Comparison of ENCODE assay signal across 22 cellular contexts in genomic region chr16:11554054-11554453, GRCh38.
DNase-seq lines count a peak whose midpoint lies in the region; ATAC-seq lines count a peak whose summit lies in the region.
"Had no signal": no experiment of that assay in that cellular context is flagged by ENCODE, and none has a peak within 500 bp of the region (broad histone marks: within the 10 kb centered on the region; RNA-seq: fewer than 3 reads in every experiment).

No MANE protein-coding gene starts in this region.

- no peak overlapping the region for H3K27ac ChIP-seq in substantia nigra (ENCODE audit: low read depth, low read length, poor library complexity, severe bottlenecking)
- H3K27ac ChIP-seq: thoracic aorta had no signal

- peaks cover 54% of the 10 kb centered on the region for H3K4me1 Mint-ChIP-seq in stimulated activated naive CD8-positive, alpha-beta T cell treated with anti-CD3 and anti-CD28 coated beads, Interleukin-15, amount 100 ng/mL, for 72 hours

- DNase-seq in stimulated activated naive CD8-positive, alpha-beta T cell treated with anti-CD3 and anti-CD28 coated beads, Interleukin-15, amount 100 ng/mL, for 72 hours: no peak
- DNase-seq in stimulated activated naive CD8-positive, alpha-beta T cell treated with anti-CD3 and anti-CD28 coated beads, Interleukin-15, Interleukin-2, amounts not matched to agents 100 U/mL and 50 U/mL, for 24 hours: no peak
- DNase-seq in NCI-H226 (peak; percentile 40), iris pigment epithelial cell (ENCODE audit: low read depth) (peak; percentile 18), substantia nigra (lab: John Stamatoyannopoulos, UW) (no peak), NCI-H82 (lab: John Stamatoyannopoulos, UW) (no peak)
- DNase-seq: activated CD4-positive, alpha-beta T cell treated with anti-CD3 and anti-CD28 coated beads for 48 hours; activated naive CD8-positive, alpha-beta T cell treated with anti-CD3 and anti-CD28 coated beads for 36 hours; central memory CD4-positive, alpha-beta T cell; midbrain; NCI-H1092 treated with DMSO at 0.1 percent for 48 hours; NCI-H187 treated with DMSO at 0.1 percent for 48 hours; NCI-H524 treated with DMSO at 0.1 percent for 48 hours; posterior cingulate gyrus; Right ventricle myocardium superior; stimulated activated naive CD4-positive, alpha-beta T cell had no signal

- no peak for ATAC-seq in stimulated activated naive CD8-positive, alpha-beta T cell treated with anti-CD3 and anti-CD28 coated beads, Interleukin-15, amount 100 ng/mL, for 72 hours
- ATAC-seq in stimulated activated naive CD8-positive, alpha-beta T cell treated with anti-CD3 and anti-CD28 coated beads, Interleukin-15, Interleukin-2, amounts not matched to agents 100 U/mL and 50 U/mL, for 24 hours: no peak
- no peak for ATAC-seq in GM18907 (IDR thresholded peaks at IDR 0.05; ENCODE audit: unreplicated experiment)
- ATAC-seq: GM12878 had no signal

- peaks cover 0 to 8% of the 10 kb centered on the region in 2 donors for H3K9me3 Mint-ChIP-seq in stimulated activated naive CD8-positive, alpha-beta T cell treated with anti-CD3 and anti-CD28 coated beads, Interleukin-15, amount 100 ng/mL, for 72 hours
- H3K9me3 Mint-ChIP-seq: dendritic cell treated with granulocyte-macrophage colony-stimulating factor and Interleukin-4, amounts not matched to agents 40 ng/mL and 50 ng/mL, for 4 days had no signal

- peak overlapping the region; percentile 20 to 74 for H3K27ac Mint-ChIP-seq in stimulated activated naive CD8-positive, alpha-beta T cell treated with anti-CD3 and anti-CD28 coated beads, Interleukin-15, amount 100 ng/mL, for 72 hours
- H3K27ac Mint-ChIP-seq: CD14-positive monocyte; dendritic cell treated with granulocyte-macrophage colony-stimulating factor and Interleukin-4, amounts not matched to agents 40 ng/mL and 50 ng/mL, for 4 days had no signal

- H3K27me3 Mint-ChIP-seq in stimulated activated naive CD8-positive, alpha-beta T cell treated with anti-CD3 and anti-CD28 coated beads, Interleukin-15, amount 100 ng/mL, for 72 hours: no peaks in the 10 kb centered on the region
- H3K27me3 Mint-ChIP-seq: activated naive CD8-positive, alpha-beta T cell treated with anti-CD3 and anti-CD28 coated beads for 36 hours; dendritic cell treated with granulocyte-macrophage colony-stimulating factor and Interleukin-4, amounts not matched to agents 40 ng/mL and 50 ng/mL, for 4 days had no signal

- no peak overlapping the region for H3K4me3 Mint-ChIP-seq in stimulated activated naive CD8-positive, alpha-beta T cell treated with anti-CD3 and anti-CD28 coated beads, Interleukin-15, amount 100 ng/mL, for 72 hours
- H3K4me3 Mint-ChIP-seq: activated naive CD8-positive, alpha-beta T cell treated with anti-CD3 and anti-CD28 coated beads for 36 hours; CD14-positive monocyte; dendritic cell treated with granulocyte-macrophage colony-stimulating factor and Interleukin-4, amounts not matched to agents 40 ng/mL and 50 ng/mL, for 4 days; T-helper 2 cell treated with Interferon-gamma antibody and Interleukin-4, amounts not matched to agents 5 μg/mL and 100 μg/mL, for 36 hours had no signal

Comparison
In these comparisons a context has a peak if more than half of its experiments do, and no peak if none do; other contexts are left out.
1. DNase-seq: peak in NCI-H226 (single experiment) and iris pigment epithelial cell (single experiment); none in stimulated activated naive CD8-positive, alpha-beta T cell treated with anti-CD3 and anti-CD28 coated beads, Interleukin-15, amount 100 ng/mL, for 72 hours (0 of 2), stimulated activated naive CD8-positive, alpha-beta T cell treated with anti-CD3 and anti-CD28 coated beads, Interleukin-15, Interleukin-2, amounts not matched to agents 100 U/mL and 50 U/mL, for 24 hours (single experiment), substantia nigra (0 of 49) and NCI-H82 (single experiment).